11 cellular contexts compared by ENCODE assay signal in genomic region chr6:121522265-121522664, GRCh38.
A peak's percentile ranks its signal among the peaks of the same experiment; 100 is the strongest.
DNase-seq lines count a peak whose midpoint lies in the region; FAIRE-seq and TF ChIP-seq lines count a peak whose summit lies in the region.
"Had no signal": no experiment of that assay in that cellular context is flagged by ENCODE, and none has a peak within 500 bp of the region (broad histone marks: within the 10 kb centered on the region; RNA-seq: fewer than 3 reads in every experiment).

No MANE protein-coding gene starts in this region.

- H3K4me1 ChIP-seq in HEK293 (ENCODE audit: control insufficient read depth, insufficient read depth, low read length) (no peaks in the 10 kb centered on the region; the same call in 1 of the 2 replicates), keratinocyte (ENCODE audit: control insufficient read depth, extremely low read depth, insufficient read depth, low read length) (peaks cover 13% of the 10 kb centered on the region), suprapubic skin (peaks cover 19% of the 10 kb centered on the region)

- H4K20me1 ChIP-seq in keratinocyte (ENCODE audit: control insufficient read depth, extremely low read depth, insufficient read depth, low read length): no peaks in the 10 kb centered on the region

- H3K9ac ChIP-seq in keratinocyte (ENCODE audit: control insufficient read depth, extremely low read depth, insufficient read depth, low read length): no peak overlapping the region

- TF ChIP-seq POLR2A in suprapubic skin (IDR thresholded peaks at IDR 0.05) (no peak), GM12892 (IDR thresholded peaks at IDR 0.05; ENCODE audit: low read depth, low read length) (no peak)

- no peaks in the 10 kb centered on the region for H3K36me3 ChIP-seq in HEK293 (ENCODE audit: control insufficient read depth in 2 of 2, insufficient read depth in 1 of 2, low read length in 2 of 2)
- H3K36me3 ChIP-seq in keratinocyte (ENCODE audit: control insufficient read depth in 2 of 2, extremely low read depth in 1 of 2, insufficient read depth in 2 of 2, low read length in 2 of 2): no peaks in the 10 kb centered on the region
- H3K36me3 ChIP-seq in suprapubic skin: no peaks in the 10 kb centered on the region

- TF ChIP-seq CTCF in HEK293 (tag by site-specific recombination; IDR thresholded peaks at IDR 0.05): no peak
- no peak for TF ChIP-seq CTCF in astrocyte of the spinal cord (IDR thresholded peaks at IDR 0.05; ENCODE audit: low read depth, low read length)
- TF ChIP-seq CTCF in keratinocyte (optimal IDR thresholded peaks at IDR 0.05 in 1 of 3, IDR thresholded peaks at IDR 0.05 in 1 of 3, conservative IDR thresholded peaks at IDR 0.05 in 1 of 3; ENCODE audit: extremely low read depth in 1 of 3, insufficient read depth in 2 of 3, low read length in 3 of 3): no peak
- TF ChIP-seq CTCF in suprapubic skin (IDR thresholded peaks at IDR 0.05): no peak
- no peak for TF ChIP-seq CTCF in progenitor cell of endocrine pancreas (IDR thresholded peaks at IDR 0.05; ENCODE audit: unreplicated experiment)

- no peaks in the 10 kb centered on the region for H3K9me3 ChIP-seq in HEK293 (ENCODE audit: control insufficient read depth, insufficient read depth, low read depth, low read length)
- no peaks in the 10 kb centered on the region for H3K9me3 ChIP-seq in keratinocyte (ENCODE audit: control insufficient read depth, low read depth, low read length)
- H3K9me3 ChIP-seq in suprapubic skin: no peaks in the 10 kb centered on the region

- no peaks in the 10 kb centered on the region for H3K27me3 Mint-ChIP-seq in progenitor cell of endocrine pancreas

- in situ Hi-C loops in astrocyte of the spinal cord (cut with HindIII; ENCODE audit: low sequenced_read_pairs): no loop called here

- DNase-seq in astrocyte of the spinal cord (ENCODE audit: low read depth, low spot score) (peak; percentile 97), keratinocyte (ENCODE audit: low read depth, low spot score) (peak; percentile 26), suprapubic skin (ENCODE audit: low spot score in 2 of 2) (no peak), GM12892 (ENCODE audit: insufficient read length) (no peak), epidermal melanocyte (ENCODE audit: insufficient read length, low spot score) (no peak), DMS114 treated with DMSO at 0.1 percent for 48 hours (lab: John Stamatoyannopoulos, UW; ENCODE audit: unreplicated experiment) (no peak), progenitor cell of endocrine pancreas (ENCODE audit: low spot score, unreplicated experiment) (no peak)

- H3K4me3 ChIP-seq in HEK293 (ENCODE audit: low read depth, low read length): no peak overlapping the region
- peak overlapping the region; percentile 5 for H3K4me3 ChIP-seq in astrocyte of the spinal cord (ENCODE audit: low read depth, low read length)
- H3K4me3 ChIP-seq in keratinocyte (ENCODE audit: control insufficient read depth in 2 of 3, extremely low read depth in 1 of 3, insufficient read depth in 2 of 3, low read depth in 1 of 3, low read length in 3 of 3): no peak overlapping the region
- H3K4me3 ChIP-seq in suprapubic skin: no peak overlapping the region
- H3K4me3 ChIP-seq: GM12878 had no signal

- FAIRE-seq in keratinocyte (lab: Jason Lieb, UNC) (peak; percentile 94), GM12892 (lab: Jason Lieb, UNC) (no peak)
- FAIRE-seq: GM12878, islet of Langerhans had no signal

- 38% methylated on average over 2 of the region's 2 CpGs for WGBS in suprapubic skin

- no peaks in the 10 kb centered on the region for H3K9me1 ChIP-seq in keratinocyte (ENCODE audit: control insufficient read depth, extremely low read depth, insufficient read depth, low read length)

- H3K36me3 Mint-ChIP-seq in progenitor cell of endocrine pancreas (ENCODE audit: insufficient read depth): no peaks in the 10 kb centered on the region
- H3K36me3 Mint-ChIP-seq: activated naive CD4-positive, alpha-beta T cell treated with anti-CD3 and anti-CD28 coated beads, Interleukin-2, amount 50 U/mL, for 72 hours had no signal

- H3K27me3 ChIP-seq in keratinocyte (ENCODE audit: control insufficient read depth, extremely low read depth, insufficient read depth, low read length) (no peaks in the 10 kb centered on the region), suprapubic skin (no peaks in the 10 kb centered on the region)

- TF ChIP-seq EP300 in suprapubic skin (IDR thresholded peaks at IDR 0.05): no peak

- no peaks in the 10 kb centered on the region for H3K9me3 Mint-ChIP-seq in progenitor cell of endocrine pancreas (ENCODE audit: low read depth)
- H3K9me3 Mint-ChIP-seq: activated naive CD4-positive, alpha-beta T cell treated with anti-CD3 and anti-CD28 coated beads, Interleukin-2, amount 50 U/mL, for 72 hours had no signal

- H3K79me2 ChIP-seq in keratinocyte (ENCODE audit: control insufficient read depth, insufficient read depth, low read length): no peaks in the 10 kb centered on the region

- CTCF ChIA-PET in HEK293 (lab: Yijun Ruan, JAX): interaction anchor here (0.6 to 1.7 kb wide), 3 partner anchors 12 to 287 kb away, joined by 3 to 5 read pairs (median 3); partner anchors contain the start of gene GJA1

- H3K4me1 Mint-ChIP-seq in progenitor cell of endocrine pancreas (ENCODE audit: low read depth): peaks cover 4% of the 10 kb centered on the region

- H3K27ac ChIP-seq in HEK293 (ENCODE audit: extremely low read depth, low read depth, low read length): no peak overlapping the region
- peak overlapping the region; percentile 20 for H3K27ac ChIP-seq in keratinocyte (ENCODE audit: control insufficient read depth, insufficient read depth, low read length)
- H3K27ac ChIP-seq in suprapubic skin: peak overlapping the region; percentile 67

- H3K4me2 ChIP-seq in keratinocyte (ENCODE audit: control insufficient read depth, extremely low read depth, insufficient read depth, low read depth, low read length): peak overlapping the region; percentile 70

- peak overlapping the region; percentile 16 for H2AFZ ChIP-seq in keratinocyte (ENCODE audit: control insufficient read depth, low read length)

- dilution Hi-C loops in keratinocyte (cut with MboI; ENCODE audit: extremely low pct_ligation_motif_present, low sequenced_read_pairs): no loop called here

- H3K4me3 Mint-ChIP-seq in progenitor cell of endocrine pancreas (ENCODE audit: low read depth): no peak overlapping the region

- POLR2A ChIA-PET in HEK293 (lab: Yijun Ruan, JAX): interaction anchor here (1.9 kb wide), 1 partner anchor 10 kb away, joined by 4 read pairs; no protein-coding TSS in a partner anchor

- no peak overlapping the region for H3K27ac Mint-ChIP-seq in progenitor cell of endocrine pancreas
- H3K27ac Mint-ChIP-seq: activated naive CD4-positive, alpha-beta T cell treated with anti-CD3 and anti-CD28 coated beads, Interleukin-2, amount 50 U/mL, for 72 hours had no signal

TF ChIP-seq in HEK293, 187 proteins besides CTCF, POLR2A, EP300 and RAD21:
- TF ChIP-seq ZNF169 (tag by site-specific recombination; IDR thresholded peaks at IDR 0.05) (no peak), PRDM10 (tag by site-specific recombination; IDR thresholded peaks at IDR 0.05) (0 out of 2 replicates have a peak, but pooled peaks have one; percentile 8)

Comparison
In these comparisons a context has a peak if more than half of its experiments do, and no peak if none do; other contexts are left out.
1. DNase-seq: peak in astrocyte of the spinal cord (single experiment) and keratinocyte (single experiment); none in suprapubic skin (0 of 2), GM12892 (single experiment), epidermal melanocyte (single experiment), DMS114 treated with DMSO at 0.1 percent for 48 hours (single experiment) and progenitor cell of endocrine pancreas (single experiment).